ENCODE assay signal across 16 cellular contexts in the genomic region with DNA sequence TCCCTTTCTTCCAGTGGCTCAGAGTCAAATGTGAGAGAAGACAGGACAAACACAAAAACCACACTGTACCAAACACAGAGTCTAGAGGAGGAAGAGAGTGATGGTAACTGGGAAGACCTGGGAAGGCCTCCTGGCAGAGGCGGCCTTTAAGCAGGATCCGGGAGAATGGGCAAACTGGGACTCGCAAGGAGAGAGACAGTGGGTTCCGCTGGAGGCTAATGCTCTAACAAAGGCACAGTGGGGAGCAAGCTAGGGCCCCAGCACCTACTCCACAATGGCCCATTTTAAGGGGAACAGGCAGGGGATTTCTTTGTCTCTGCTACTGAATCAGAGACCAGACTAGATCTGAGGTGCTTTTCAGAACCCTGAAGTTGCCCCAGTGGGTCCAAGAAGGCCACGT.
DNase-seq lines count a peak whose midpoint lies in the region; ATAC-seq, FAIRE-seq and TF ChIP-seq lines count a peak whose summit lies in the region.
"Had no signal": no experiment of that assay in that cellular context is flagged by ENCODE, and none has a peak within 500 bp of the region (broad histone marks: within the 10 kb centered on the region; RNA-seq: fewer than 3 reads in every experiment).

No MANE protein-coding gene starts in this region.

- H2BK20ac ChIP-seq in H1 (ENCODE audit: low read length) = no peak overlapping the region; the same call in 1 of the 2 replicates

- H3K9me3 ChIP-seq in OCI-LY3 (ENCODE audit: insufficient read depth, low read length) (peaks cover 18% of the 10 kb centered on the region), H1 (ENCODE audit: insufficient read depth in 2 of 2, low read depth in 1 of 2, low read length in 1 of 2) (peaks cover 16 to 21% of the 10 kb centered on the region in 2 experiments; a peak in 3 of 4 replicates), neural progenitor cell (ENCODE audit: low read depth) (peaks cover 10% of the 10 kb centered on the region)

- no peak for FAIRE-seq in H1 (lab: Jason Lieb, UNC)
- FAIRE-seq: GM12892 had no signal

- H3K27ac Mint-ChIP-seq in neural progenitor cell (no peak overlapping the region), progenitor cell of endocrine pancreas (no peak overlapping the region)

- H3K36me3 ChIP-seq in H7 (replicated peaks; ENCODE audit: control insufficient read depth, insufficient read depth, low read length) = no peaks in the 10 kb centered on the region
- H3K36me3 ChIP-seq in OCI-LY3 (replicated peaks; ENCODE audit: low read depth, low read length) = peaks cover 13% of the 10 kb centered on the region
- H3K36me3 ChIP-seq in H1 (ENCODE audit: control insufficient read depth in 2 of 4, insufficient read depth in 4 of 4, low read length in 3 of 4) = no peaks in the 10 kb centered on the region
- no peaks in the 10 kb centered on the region for H3K36me3 ChIP-seq in neural progenitor cell

- POLR2A ChIA-PET in H1 (lab: Charles Lee; ENCODE audit: partially characterized antibody) = interaction anchor here (1.2 kb wide), 1 partner anchor 51 kb away, joined by 3 read pairs; no protein-coding TSS in a partner anchor

- no peak overlapping the region for H3K56ac ChIP-seq in H1 (replicated peaks; ENCODE audit: insufficient read length, low read depth, low read length)

- H3K4ac ChIP-seq in H1 (replicated peaks; ENCODE audit: insufficient read length, low read depth, low read length) = no peak overlapping the region

- H3K4me3 ChIP-seq in H7 (ENCODE audit: insufficient read depth, low read depth, low read length) = no peak overlapping the region
- no peak overlapping the region for H3K4me3 ChIP-seq in OCI-LY3 (ENCODE audit: low read length)
- H3K4me3 ChIP-seq in H1 (ENCODE audit: extremely low read depth in 1 of 4, insufficient read depth in 2 of 4, low read depth in 3 of 4, low read length in 4 of 4) = no peak overlapping the region
- no peak overlapping the region for H3K4me3 ChIP-seq in neural progenitor cell

- H3K27ac ChIP-seq in OCI-LY3 (ENCODE audit: low read length) = no peak overlapping the region
- no peak overlapping the region for H3K27ac ChIP-seq in H1 (ENCODE audit: low read depth, low read length)
- H3K27ac ChIP-seq in neural progenitor cell = no peak overlapping the region
- H3K27ac ChIP-seq: HL-60 had no signal

- H4K20me1 ChIP-seq in OCI-LY3 (ENCODE audit: insufficient read depth, low read length) (no peaks in the 10 kb centered on the region), H1 (replicated peaks in 1 of 2; ENCODE audit: control insufficient read depth in 1 of 2, insufficient read depth in 2 of 2, low read length in 2 of 2) (no peaks in the 10 kb centered on the region), neural progenitor cell (ENCODE audit: low read depth) (no peaks in the 10 kb centered on the region)

- H3K4me1 ChIP-seq in OCI-LY3 (ENCODE audit: low read length) (peaks cover 23% of the 10 kb centered on the region), H1 (replicated peaks in 1 of 4; ENCODE audit: control insufficient read depth in 3 of 4, insufficient read depth in 4 of 4, low read length in 3 of 4) (peaks cover 11 to 31% (median 24%) of the 10 kb centered on the region in 4 experiments), neural progenitor cell (peaks cover 36% of the 10 kb centered on the region)

- H3K4me2 ChIP-seq in OCI-LY3 (ENCODE audit: low read length) (0 out of 2 replicates have a peak overlapping the region, but pooled peaks have one; percentile 11), H1 (ENCODE audit: insufficient read depth in 1 of 2, low read depth in 2 of 2, low read length in 2 of 2) (peak overlapping the region in 1 of 2 experiments; percentile 5; a peak in 1 of 4 replicates), neural progenitor cell (peak overlapping the region; percentile 29)

- H3K18ac ChIP-seq in H1 (ENCODE audit: extremely low read depth, low read length) = peak overlapping the region; percentile 52; the same call in 1 of the 2 replicates

- TF ChIP-seq CTCF in OCI-LY3 (IDR thresholded peaks at IDR 0.05; ENCODE audit: low read depth, low read length) = no peak
- no peak for TF ChIP-seq CTCF in H1 (IDR thresholded peaks at IDR 0.05; ENCODE audit: control extremely low read depth in 1 of 3, insufficient read depth in 1 of 3, low read depth in 1 of 3, low read length in 3 of 3)
- TF ChIP-seq CTCF in neural progenitor cell (IDR thresholded peaks at IDR 0.05) = no peak
- no peak for TF ChIP-seq CTCF in progenitor cell of endocrine pancreas (IDR thresholded peaks at IDR 0.05; ENCODE audit: unreplicated experiment)

- H2BK15ac ChIP-seq in H1 (ENCODE audit: low read length) = peak overlapping the region; percentile 25; the same call in 1 of the 2 replicates

- peaks cover 27% of the 10 kb centered on the region for H3K4me1 Mint-ChIP-seq in neural progenitor cell
- peaks cover 24% of the 10 kb centered on the region for H3K4me1 Mint-ChIP-seq in progenitor cell of endocrine pancreas (ENCODE audit: low read depth)

- CTCF ChIA-PET in H1 (lab: Charles Lee; ENCODE audit: partially characterized antibody) = interaction anchor here (0.7 to 2.2 kb wide), 10 partner anchors 50 to 389 kb away, joined by 3 to 4 read pairs (median 3); no protein-coding TSS in a partner anchor

- 23% methylated on average over 5 of the region's 5 CpGs; no CpG with 5 or more reads in 1 of the 2 experiments for WGBS in H1 (ENCODE audit: extremely low coverage in 1 of 2, insufficient coverage in 1 of 2, insufficient read length in 1 of 2, insufficient replicate concordance in 2 of 2, low coverage in 1 of 2, low lambda C conversion rate in 2 of 2, missing lambda C conversion rate in 1 of 2), 2 experiments

- no peak for TF ChIP-seq POLR2A in H1 (IDR thresholded peaks at IDR 0.05; ENCODE audit: control extremely low read depth in 1 of 2, low read depth in 2 of 2, low read length in 2 of 2)

- no peak overlapping the region for H2BK12ac ChIP-seq in H1 (ENCODE audit: low read depth, low read length)

- 0 out of 2 replicates have a peak, but pooled peaks cover 4% of the 10 kb centered on the region for H3K27me3 ChIP-seq in H7 (ENCODE audit: control insufficient read depth, insufficient read depth, low read length)
- no peaks in the 10 kb centered on the region for H3K27me3 ChIP-seq in OCI-LY3 (ENCODE audit: low read depth, low read length)
- H3K27me3 ChIP-seq in H1 (replicated peaks in 1 of 4; ENCODE audit: control insufficient read depth in 3 of 4, extremely low read depth in 1 of 4, insufficient read depth in 3 of 4, low read length in 3 of 4) = peaks cover 0 to 11% (median 7%) of the 10 kb centered on the region in 4 experiments; a peak in 5 of 7 replicates
- H3K27me3 ChIP-seq in neural progenitor cell = no peaks in the 10 kb centered on the region

- no peak overlapping the region for H2AK5ac ChIP-seq in H1 (ENCODE audit: low read depth, low read length)

- H3K4me3 Mint-ChIP-seq in neural progenitor cell (no peak overlapping the region), progenitor cell of endocrine pancreas (ENCODE audit: low read depth) (no peak overlapping the region)
- H3K4me3 Mint-ChIP-seq: CD8-positive, alpha-beta memory T cell had no signal

- peaks cover 28% of the 10 kb centered on the region for H3K9me3 Mint-ChIP-seq in neural progenitor cell
- peaks cover 10% of the 10 kb centered on the region for H3K9me3 Mint-ChIP-seq in progenitor cell of endocrine pancreas (ENCODE audit: low read depth)

- no peak for TF ChIP-seq EP300 in H1 (IDR thresholded peaks at IDR 0.05; ENCODE audit: borderline replicate concordance in 1 of 2, low read depth in 2 of 2, low read length in 2 of 2)

- H2AFZ ChIP-seq in OCI-LY3 (ENCODE audit: low read depth, low read length) = no peak overlapping the region
- H2AFZ ChIP-seq in H1 (ENCODE audit: low read length) = no peak overlapping the region
- H2AFZ ChIP-seq in neural progenitor cell (replicated peaks) = no peak overlapping the region

- TF ChIP-seq RAD21 in H1 (IDR thresholded peaks at IDR 0.05 in 1 of 2, conservative IDR thresholded peaks at IDR 0.05 in 1 of 2; ENCODE audit: low read depth in 2 of 2, low read length in 2 of 2) = peak in 1 of 2 experiments; percentile 19; a peak in 1 of 4 replicates

- no peaks in the 10 kb centered on the region for H3K79me2 ChIP-seq in OCI-LY3 (ENCODE audit: low read length)
- no peaks in the 10 kb centered on the region for H3K79me2 ChIP-seq in H1 (ENCODE audit: control insufficient read depth in 1 of 2, insufficient read depth in 2 of 2, low read length in 2 of 2)
- no peaks in the 10 kb centered on the region for H3K79me2 ChIP-seq in neural progenitor cell (ENCODE audit: low read depth)

- no peak overlapping the region for H4K5ac ChIP-seq in H1 (ENCODE audit: insufficient read length, low read depth, low read length)

- peak overlapping the region; percentile 16 for H2BK120ac ChIP-seq in H1 (replicated peaks; ENCODE audit: low read depth, low read length)

- no peaks in the 10 kb centered on the region for H3K79me1 ChIP-seq in H1 (ENCODE audit: low read depth, low read length)

- H4K91ac ChIP-seq in H1 (replicated peaks; ENCODE audit: insufficient read length, low read length) = no peak overlapping the region

- no peaks in the 10 kb centered on the region for H3K23me2 ChIP-seq in H1 (ENCODE audit: low read depth, low read length)

- H3K23ac ChIP-seq in H1 (ENCODE audit: insufficient read length) = no peak overlapping the region

- no peak overlapping the region for H2BK5ac ChIP-seq in H1 (ENCODE audit: low read depth, low read length)

- H3K27me3 Mint-ChIP-seq in neural progenitor cell (ENCODE audit: insufficient read depth, low read depth) = peaks cover 9% of the 10 kb centered on the region
- H3K27me3 Mint-ChIP-seq in progenitor cell of endocrine pancreas = no peaks in the 10 kb centered on the region

- ATAC-seq in GM21515 (IDR thresholded peaks at IDR 0.05; ENCODE audit: unreplicated experiment) (no peak), GM21786 (IDR thresholded peaks at IDR 0.05; ENCODE audit: unreplicated experiment) (no peak)

- no peak overlapping the region for H3K14ac ChIP-seq in H1 (ENCODE audit: insufficient read length)

- no peak overlapping the region for H3K9ac ChIP-seq in OCI-LY3 (ENCODE audit: low read length)
- H3K9ac ChIP-seq in H1 (replicated peaks in 1 of 4; ENCODE audit: extremely low read depth in 1 of 4, low read depth in 3 of 4, low read length in 3 of 4) = no peak overlapping the region
- no peak overlapping the region for H3K9ac ChIP-seq in neural progenitor cell

- no peak overlapping the region for H4K8ac ChIP-seq in H1 (ENCODE audit: extremely low read depth, insufficient read depth, low read length)

- peaks cover 42% of the 10 kb centered on the region for H3F3A ChIP-seq in neural progenitor cell (ENCODE audit: low read depth)

- DNase-seq in H7 = peak; percentile 62
- DNase-seq in H1 (ENCODE audit: low read depth in 1 of 2, low spot score in 2 of 2) = no peak
- peak; percentile 53 for DNase-seq in neural progenitor cell (ENCODE audit: low spot score)
- DNase-seq in progenitor cell of endocrine pancreas (ENCODE audit: low spot score, unreplicated experiment) = no peak
- DNase-seq in AG08396 (ENCODE audit: low spot score) = no peak
- DNase-seq: Caco-2; CD8-positive, alpha-beta memory T cell; DND-41; GDM1; IMR-90; KG1 had no signal

- peaks cover 6% of the 10 kb centered on the region for H3K36me3 Mint-ChIP-seq in neural progenitor cell
- peaks cover 5% of the 10 kb centered on the region for H3K36me3 Mint-ChIP-seq in progenitor cell of endocrine pancreas (ENCODE audit: insufficient read depth)

TF ChIP-seq in H1, 55 proteins besides CTCF, POLR2A, EP300 and RAD21 (continues in another document):
- TF ChIP-seq KDM1A (IDR thresholded peaks at IDR 0.05; ENCODE audit: borderline replicate concordance, low read length) = peak; percentile 69; the same call in 1 of the 2 replicates

Comparison
In these comparisons a context has a peak if more than half of its experiments do, and no peak if none do; other contexts are left out.
1. DNase-seq: peak in H7 (single experiment) and neural progenitor cell (single experiment); none in H1 (0 of 2), progenitor cell of endocrine pancreas (single experiment) and AG08396 (single experiment).